Comparison of ENCODE assay signal across 1 cellular context in the genomic region with DNA sequence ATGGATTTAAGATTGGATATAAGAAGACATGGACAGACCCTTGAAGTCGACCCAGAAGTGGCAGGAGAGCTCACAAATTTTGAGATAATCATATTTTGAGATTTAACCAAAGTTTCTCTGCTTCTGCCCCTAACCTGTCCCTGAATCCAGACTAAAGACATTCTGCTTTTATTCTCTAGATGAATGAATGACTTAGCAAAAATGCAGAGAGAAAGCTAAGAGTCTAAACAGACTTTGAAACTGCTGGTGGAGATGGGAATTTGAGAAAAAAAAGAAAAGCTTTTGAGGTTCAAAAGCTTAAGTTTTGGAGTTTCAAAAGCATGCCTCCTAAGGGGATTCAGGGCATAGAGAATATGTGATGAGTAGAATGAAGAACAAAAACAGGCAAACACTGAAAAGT.
TF ChIP-seq lines count a peak whose summit lies in the region.

No MANE protein-coding gene starts in this region.

TF ChIP-seq in WTC11, 78 proteins besides CTCF, POLR2A, EP300 and RAD21 (continued from another document):
- TF ChIP-seq, protein P1, sequence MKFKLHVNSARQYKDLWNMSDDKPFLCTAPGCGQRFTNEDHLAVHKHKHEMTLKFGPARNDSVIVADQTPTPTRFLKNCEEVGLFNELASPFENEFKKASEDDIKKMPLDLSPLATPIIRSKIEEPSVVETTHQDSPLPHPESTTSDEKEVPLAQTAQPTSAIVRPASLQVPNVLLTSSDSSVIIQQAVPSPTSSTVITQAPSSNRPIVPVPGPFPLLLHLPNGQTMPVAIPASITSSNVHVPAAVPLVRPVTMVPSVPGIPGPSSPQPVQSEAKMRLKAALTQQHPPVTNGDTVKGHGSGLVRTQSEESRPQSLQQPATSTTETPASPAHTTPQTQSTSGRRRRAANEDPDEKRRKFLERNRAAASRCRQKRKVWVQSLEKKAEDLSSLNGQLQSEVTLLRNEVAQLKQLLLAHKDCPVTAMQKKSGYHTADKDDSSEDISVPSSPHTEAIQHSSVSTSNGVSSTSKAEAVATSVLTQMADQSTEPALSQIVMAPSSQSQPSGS (CRISPR knock-in tag; IDR thresholded peaks at IDR 0.05; ENCODE audit: borderline replicate concordance, low read depth): no peak
- no peak for TF ChIP-seq TCF7 (CRISPR knock-in tag; IDR thresholded peaks at IDR 0.05; ENCODE audit: low read depth)
- TF ChIP-seq ZBTB21 (CRISPR knock-in tag; IDR thresholded peaks at IDR 0.05; ENCODE audit: borderline replicate concordance): no peak
- TF ChIP-seq NFYB (CRISPR knock-in tag; conservative IDR thresholded peaks at IDR 0.05; ENCODE audit: low read depth): no peak
- no peak for TF ChIP-seq SMAD4 (CRISPR knock-in tag; IDR thresholded peaks at IDR 0.05)
- TF ChIP-seq RELA (CRISPR knock-in tag; IDR thresholded peaks at IDR 0.05; ENCODE audit: borderline replicate concordance): no peak
- TF ChIP-seq, protein P2, sequence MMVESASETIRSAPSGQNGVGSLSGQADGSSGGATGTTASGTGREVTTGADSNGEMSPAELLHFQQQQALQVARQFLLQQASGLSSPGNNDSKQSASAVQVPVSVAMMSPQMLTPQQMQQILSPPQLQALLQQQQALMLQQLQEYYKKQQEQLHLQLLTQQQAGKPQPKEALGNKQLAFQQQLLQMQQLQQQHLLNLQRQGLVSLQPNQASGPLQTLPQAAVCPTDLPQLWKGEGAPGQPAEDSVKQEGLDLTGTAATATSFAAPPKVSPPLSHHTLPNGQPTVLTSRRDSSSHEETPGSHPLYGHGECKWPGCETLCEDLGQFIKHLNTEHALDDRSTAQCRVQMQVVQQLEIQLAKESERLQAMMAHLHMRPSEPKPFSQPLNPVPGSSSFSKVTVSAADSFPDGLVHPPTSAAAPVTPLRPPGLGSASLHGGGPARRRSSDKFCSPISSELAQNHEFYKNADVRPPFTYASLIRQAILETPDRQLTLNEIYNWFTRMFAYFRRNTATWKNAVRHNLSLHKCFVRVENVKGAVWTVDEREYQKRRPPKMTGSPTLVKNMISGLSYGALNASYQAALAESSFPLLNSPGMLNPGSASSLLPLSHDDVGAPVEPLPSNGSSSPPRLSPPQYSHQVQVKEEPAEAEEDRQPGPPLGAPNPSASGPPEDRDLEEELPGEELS (CRISPR knock-in tag; IDR thresholded peaks at IDR 0.05): no peak
- TF ChIP-seq FOXJ3 (CRISPR knock-in tag; IDR thresholded peaks at IDR 0.05; ENCODE audit: borderline replicate concordance): no peak
- TF ChIP-seq, protein P3, sequence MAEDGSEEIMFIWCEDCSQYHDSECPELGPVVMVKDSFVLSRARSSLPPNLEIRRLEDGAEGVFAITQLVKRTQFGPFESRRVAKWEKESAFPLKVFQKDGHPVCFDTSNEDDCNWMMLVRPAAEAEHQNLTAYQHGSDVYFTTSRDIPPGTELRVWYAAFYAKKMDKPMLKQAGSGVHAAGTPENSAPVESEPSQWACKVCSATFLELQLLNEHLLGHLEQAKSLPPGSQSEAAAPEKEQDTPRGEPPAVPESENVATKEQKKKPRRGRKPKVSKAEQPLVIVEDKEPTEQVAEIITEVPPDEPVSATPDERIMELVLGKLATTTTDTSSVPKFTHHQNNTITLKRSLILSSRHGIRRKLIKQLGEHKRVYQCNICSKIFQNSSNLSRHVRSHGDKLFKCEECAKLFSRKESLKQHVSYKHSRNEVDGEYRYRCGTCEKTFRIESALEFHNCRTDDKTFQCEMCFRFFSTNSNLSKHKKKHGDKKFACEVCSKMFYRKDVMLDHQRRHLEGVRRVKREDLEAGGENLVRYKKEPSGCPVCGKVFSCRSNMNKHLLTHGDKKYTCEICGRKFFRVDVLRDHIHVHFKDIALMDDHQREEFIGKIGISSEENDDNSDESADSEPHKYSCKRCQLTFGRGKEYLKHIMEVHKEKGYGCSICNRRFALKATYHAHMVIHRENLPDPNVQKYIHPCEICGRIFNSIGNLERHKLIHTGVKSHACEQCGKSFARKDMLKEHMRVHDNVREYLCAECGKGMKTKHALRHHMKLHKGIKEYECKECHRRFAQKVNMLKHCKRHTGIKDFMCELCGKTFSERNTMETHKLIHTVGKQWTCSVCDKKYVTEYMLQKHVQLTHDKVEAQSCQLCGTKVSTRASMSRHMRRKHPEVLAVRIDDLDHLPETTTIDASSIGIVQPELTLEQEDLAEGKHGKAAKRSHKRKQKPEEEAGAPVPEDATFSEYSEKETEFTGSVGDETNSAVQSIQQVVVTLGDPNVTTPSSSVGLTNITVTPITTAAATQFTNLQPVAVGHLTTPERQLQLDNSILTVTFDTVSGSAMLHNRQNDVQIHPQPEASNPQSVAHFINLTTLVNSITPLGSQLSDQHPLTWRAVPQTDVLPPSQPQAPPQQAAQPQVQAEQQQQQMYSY (CRISPR knock-in tag; IDR thresholded peaks at IDR 0.05): no peak
- TF ChIP-seq ZSCAN18 (CRISPR knock-in tag; IDR thresholded peaks at IDR 0.05): no peak
- no peak for TF ChIP-seq ATF1 (CRISPR knock-in tag; IDR thresholded peaks at IDR 0.05)
- no peak for TF ChIP-seq NFATC4 (CRISPR knock-in tag; IDR thresholded peaks at IDR 0.05)
- TF ChIP-seq, protein P4, sequence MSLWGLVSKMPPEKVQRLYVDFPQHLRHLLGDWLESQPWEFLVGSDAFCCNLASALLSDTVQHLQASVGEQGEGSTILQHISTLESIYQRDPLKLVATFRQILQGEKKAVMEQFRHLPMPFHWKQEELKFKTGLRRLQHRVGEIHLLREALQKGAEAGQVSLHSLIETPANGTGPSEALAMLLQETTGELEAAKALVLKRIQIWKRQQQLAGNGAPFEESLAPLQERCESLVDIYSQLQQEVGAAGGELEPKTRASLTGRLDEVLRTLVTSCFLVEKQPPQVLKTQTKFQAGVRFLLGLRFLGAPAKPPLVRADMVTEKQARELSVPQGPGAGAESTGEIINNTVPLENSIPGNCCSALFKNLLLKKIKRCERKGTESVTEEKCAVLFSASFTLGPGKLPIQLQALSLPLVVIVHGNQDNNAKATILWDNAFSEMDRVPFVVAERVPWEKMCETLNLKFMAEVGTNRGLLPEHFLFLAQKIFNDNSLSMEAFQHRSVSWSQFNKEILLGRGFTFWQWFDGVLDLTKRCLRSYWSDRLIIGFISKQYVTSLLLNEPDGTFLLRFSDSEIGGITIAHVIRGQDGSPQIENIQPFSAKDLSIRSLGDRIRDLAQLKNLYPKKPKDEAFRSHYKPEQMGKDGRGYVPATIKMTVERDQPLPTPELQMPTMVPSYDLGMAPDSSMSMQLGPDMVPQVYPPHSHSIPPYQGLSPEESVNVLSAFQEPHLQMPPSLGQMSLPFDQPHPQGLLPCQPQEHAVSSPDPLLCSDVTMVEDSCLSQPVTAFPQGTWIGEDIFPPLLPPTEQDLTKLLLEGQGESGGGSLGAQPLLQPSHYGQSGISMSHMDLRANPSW (CRISPR knock-in tag; conservative IDR thresholded peaks at IDR 0.05; ENCODE audit: low read depth): no peak
- TF ChIP-seq ZNF219 (CRISPR knock-in tag; IDR thresholded peaks at IDR 0.05; ENCODE audit: borderline replicate concordance): no peak
- TF ChIP-seq ETV6 (CRISPR knock-in tag; IDR thresholded peaks at IDR 0.05): no peak
- TF ChIP-seq, protein P5, sequence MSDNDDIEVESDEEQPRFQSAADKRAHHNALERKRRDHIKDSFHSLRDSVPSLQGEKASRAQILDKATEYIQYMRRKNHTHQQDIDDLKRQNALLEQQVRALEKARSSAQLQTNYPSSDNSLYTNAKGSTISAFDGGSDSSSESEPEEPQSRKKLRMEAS (CRISPR knock-in tag; IDR thresholded peaks at IDR 0.05): no peak
